In the genomic region with DNA sequence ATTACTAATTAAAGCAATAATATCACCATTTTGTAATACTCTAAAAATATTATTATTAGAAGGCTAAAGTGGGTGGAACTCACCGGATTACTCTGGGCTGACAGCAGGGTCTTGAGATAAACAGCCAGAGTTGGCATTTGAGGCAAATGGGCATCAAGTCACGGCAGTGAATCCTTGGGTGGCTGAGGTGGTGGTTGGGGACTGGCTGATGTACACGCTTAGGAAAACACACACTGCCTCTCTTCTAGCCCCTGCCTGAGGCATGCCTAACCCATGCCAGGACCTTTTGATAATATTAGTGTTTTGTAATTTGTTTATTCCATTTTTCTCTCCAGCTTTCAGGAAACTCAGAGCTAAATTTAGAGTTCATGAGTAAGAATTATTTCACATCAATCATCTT, we compare ENCODE assay signal across 27 cellular contexts.
"Had no signal": no experiment of that assay in that cellular context is flagged by ENCODE, and none has a peak within 500 bp of the region (broad histone marks: within the 10 kb centered on the region; RNA-seq: fewer than 3 reads in every experiment).

No MANE protein-coding gene starts in this region.

- ATAC-seq: activated naive CD4-positive, alpha-beta T cell treated with anti-CD3 and anti-CD28 coated beads, Interleukin-2, amount 50 U/mL, for 72 hours; activated T-cell treated with anti-CD3 and anti-CD28 coated beads, Interleukin-2, amount 50 U/mL, for 4 hours; activated T-helper 17 cell treated with anti-CD3 and anti-CD28 coated beads, Interleukin-2, amount 50 U/mL, for 72 hours; effector memory CD8-positive, alpha-beta T cell; esophagus mucosa; heart left ventricle; mucosa of descending colon; natural killer cell treated with Interleukin-12 subunit alpha and Interleukin-12 subunit beta and Interleukin-15 and Interleukin-18, amount 100 ng/mL, for 72 hours; stimulated activated naive B cell treated with anti-CD40 and anti-IgM and Interleukin-4, amounts not matched to agents 10 μg/mL and 1 μg/mL and 100 μg/mL, for 72 hours had no signal

- H3K4me1 ChIP-seq: colonic mucosa, uterus had no signal

- H3K36me3 Mint-ChIP-seq: activated CD4-positive, alpha-beta memory T cell treated with anti-CD3 and anti-CD28 coated beads for 36 hours; stimulated activated naive B cell treated with anti-CD40 and anti-IgM and Interleukin-4, amounts not matched to agents 10 μg/mL and 1 μg/mL and 100 μg/mL, for 72 hours had no signal

- H3K27ac ChIP-seq: colonic mucosa, dorsolateral prefrontal cortex, left ventricle myocardium inferior, transverse colon had no signal

- H3K9me3 Mint-ChIP-seq: activated T-helper 17 cell treated with anti-CD3 and anti-CD28 coated beads, Interleukin-2, amount 50 U/mL, for 72 hours; natural killer cell treated with Interleukin-12 subunit alpha and Interleukin-12 subunit beta and Interleukin-15 and Interleukin-18, amount 100 ng/mL, for 72 hours had no signal

- DNase-seq: activated CD4-positive, alpha-beta memory T cell treated with anti-CD3 and anti-CD28 coated beads for 36 hours; activated CD4-positive, alpha-beta T cell treated with anti-CD3 and anti-CD28 coated beads, Interleukin-2, amount 10 ng/mL, durations not matched to agents 24 days and 14 days; activated CD4-positive, CD25-positive, alpha-beta regulatory T cell treated with anti-CD3 and anti-CD28 coated beads, Interleukin-2, amount 50 U/mL, for 72 hours; activated gamma-delta T cell treated with Interleukin-2 at 50 U/mL for 16 hours; activated T-cell treated with anti-CD3 and anti-CD28 coated beads, Interleukin-2, amount 50 U/mL, for 4 hours; cerebellar nuclear complex; colonic mucosa; dorsolateral prefrontal cortex; effector memory CD8-positive, alpha-beta T cell; foreskin fibroblast; kidney glomerular epithelial cell; left ventricle myocardium inferior; mucosa of descending colon; posterior cingulate gyrus; stimulated activated CD4-positive, alpha-beta T cell treated with anti-CD3 and anti-CD28 coated beads, Interleukin-15, amount 100 ng/mL, for 24 hours; stimulated activated CD4-positive, alpha-beta T cell treated with anti-CD3 and anti-CD28 coated beads, Interleukin-2, amount 100 ng/mL, for 24 hours; stimulated activated naive B cell treated with anti-CD40 and anti-IgM and Interleukin-4, amounts not matched to agents 10 μg/mL and 1 μg/mL and 100 μg/mL, for 72 hours; stomach; T-helper 2 cell; transverse colon had no signal

- H3K36me3 ChIP-seq: colonic mucosa, heart left ventricle, left ventricle myocardium inferior, stomach, transverse colon, uterus had no signal

- H3K27ac Mint-ChIP-seq: activated CD4-positive, alpha-beta memory T cell treated with anti-CD3 and anti-CD28 coated beads for 36 hours; activated CD4-positive, alpha-beta T cell treated with anti-CD3 and anti-CD28 coated beads, Interleukin-2, amount 10 ng/mL, durations not matched to agents 24 days and 14 days; activated naive CD4-positive, alpha-beta T cell treated with anti-CD3 and anti-CD28 coated beads, Interleukin-2, amount 50 U/mL, for 72 hours; activated T-helper 17 cell treated with anti-CD3 and anti-CD28 coated beads, Interleukin-2, amount 50 U/mL, for 72 hours; natural killer cell treated with Interleukin-12 subunit alpha and Interleukin-12 subunit beta and Interleukin-15 and Interleukin-18, amount 100 ng/mL, for 72 hours; stimulated activated naive B cell treated with anti-CD40 and anti-IgM and Interleukin-4, amounts not matched to agents 10 μg/mL and 1 μg/mL and 100 μg/mL, for 72 hours had no signal

- H3K27me3 ChIP-seq: colonic mucosa, dorsolateral prefrontal cortex, heart left ventricle, stomach, transverse colon, uterus had no signal

- H3K9me3 ChIP-seq: colonic mucosa, mucosa of descending colon, transverse colon, uterus had no signal

- H3K4me3 Mint-ChIP-seq: activated CD4-positive, alpha-beta memory T cell treated with anti-CD3 and anti-CD28 coated beads for 36 hours; activated CD4-positive, alpha-beta T cell treated with anti-CD3 and anti-CD28 coated beads, Interleukin-2, amount 10 ng/mL, durations not matched to agents 24 days and 14 days; activated T-cell treated with anti-CD3 and anti-CD28 coated beads, Interleukin-2, amount 50 U/mL, for 4 hours; activated T-helper 17 cell treated with anti-CD3 and anti-CD28 coated beads, Interleukin-2, amount 50 U/mL, for 72 hours; effector memory CD8-positive, alpha-beta T cell; natural killer cell treated with Interleukin-12 subunit alpha and Interleukin-12 subunit beta and Interleukin-15 and Interleukin-18, amount 100 ng/mL, for 72 hours; stimulated activated naive B cell treated with anti-CD40 and anti-IgM and Interleukin-4, amounts not matched to agents 10 μg/mL and 1 μg/mL and 100 μg/mL, for 72 hours had no signal

- H3K4me3 ChIP-seq: colonic mucosa, dorsolateral prefrontal cortex, heart left ventricle, left ventricle myocardium inferior, lung, mucosa of descending colon, stomach, transverse colon, uterus had no signal

- H3K4me1 Mint-ChIP-seq: activated CD4-positive, alpha-beta T cell treated with anti-CD3 and anti-CD28 coated beads, Interleukin-2, amount 10 ng/mL, durations not matched to agents 24 days and 14 days; activated T-helper 17 cell treated with anti-CD3 and anti-CD28 coated beads, Interleukin-2, amount 50 U/mL, for 72 hours; stimulated activated naive B cell treated with anti-CD40 and anti-IgM and Interleukin-4, amounts not matched to agents 10 μg/mL and 1 μg/mL and 100 μg/mL, for 72 hours had no signal
